ENCODE assay signal across 8 cellular contexts in the genomic region with DNA sequence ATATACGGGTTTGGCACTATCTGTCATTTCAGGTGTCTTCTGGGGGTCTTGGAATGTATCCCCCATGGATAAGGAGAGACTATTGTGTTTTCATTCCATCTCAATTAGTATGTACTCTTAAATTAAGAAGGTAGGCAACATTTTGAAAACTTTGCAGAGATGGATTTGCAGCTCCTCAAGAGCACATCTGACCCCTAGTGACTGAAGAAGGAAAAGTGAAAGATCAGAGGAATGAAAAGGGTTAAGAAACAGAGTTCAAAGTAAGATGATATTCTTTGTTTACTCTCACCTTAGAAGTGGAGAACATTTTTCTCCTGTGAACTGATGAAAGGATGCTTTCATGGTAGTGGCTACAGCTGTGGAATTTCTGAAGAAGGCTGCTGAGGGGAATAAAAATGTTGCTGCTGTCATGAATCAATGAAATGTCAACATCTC. TPM values are rescaled to one million over a fixed set of nuclear protein-coding genes. Genes with fewer than 3 reads are reported as not detected.
A peak's percentile ranks its signal among the peaks of the same experiment; 100 is the strongest.
DNase-seq lines count a peak whose midpoint lies in the region; ATAC-seq, FAIRE-seq and TF ChIP-seq lines count a peak whose summit lies in the region.
"Had no signal": no experiment of that assay in that cellular context is flagged by ENCODE, and none has a peak within 500 bp of the region (broad histone marks: within the 10 kb centered on the region; RNA-seq: fewer than 3 reads in every experiment).

No MANE protein-coding gene starts in this region.

- no peaks in the 10 kb centered on the region for H3K36me3 Mint-ChIP-seq in astrocyte (ENCODE audit: low read depth, unreplicated experiment)
- no peaks in the 10 kb centered on the region for H3K36me3 Mint-ChIP-seq in stimulated activated memory B cell treated with anti-CD40 and anti-IgM and Interleukin-4, amounts not matched to agents 10 μg/mL and 1 μg/mL and 100 μg/mL, for 72 hours

- H3K79me2 ChIP-seq in KMS-11 (ENCODE audit: insufficient read depth, low read depth) (no peaks in the 10 kb centered on the region), astrocyte (ENCODE audit: insufficient read depth, low read length) (no peaks in the 10 kb centered on the region)

- peak; percentile 62 for TF ChIP-seq CTCF in GM06990 (IDR thresholded peaks at IDR 0.05; ENCODE audit: insufficient read depth, low read length, poor library complexity, severe bottlenecking)
- peak; percentile 49 for TF ChIP-seq CTCF in KMS-11 (conservative IDR thresholded peaks at IDR 0.05; ENCODE audit: low read depth, low read length)
- peak; percentile 58 for TF ChIP-seq CTCF in astrocyte (IDR thresholded peaks at IDR 0.05; ENCODE audit: insufficient read depth, low read depth, low read length)
- TF ChIP-seq CTCF in lower lobe of right lung (IDR thresholded peaks at IDR 0.05) = peak; percentile 48

- no peak overlapping the region for H3K4me3 Mint-ChIP-seq in astrocyte (ENCODE audit: unreplicated experiment)
- no peak overlapping the region for H3K4me3 Mint-ChIP-seq in stimulated activated memory B cell treated with anti-CD40 and anti-IgM and Interleukin-4, amounts not matched to agents 10 μg/mL and 1 μg/mL and 100 μg/mL, for 72 hours

- no peaks in the 10 kb centered on the region for H3K9me3 Mint-ChIP-seq in astrocyte (ENCODE audit: unreplicated experiment)
- peaks cover 6% of the 10 kb centered on the region for H3K9me3 Mint-ChIP-seq in stimulated activated memory B cell treated with anti-CD40 and anti-IgM and Interleukin-4, amounts not matched to agents 10 μg/mL and 1 μg/mL and 100 μg/mL, for 72 hours

- ATAC-seq in lower lobe of right lung (peak in 1 of 2 donors; percentile 30), HG03097 (IDR thresholded peaks at IDR 0.05; ENCODE audit: low FRiP score, unreplicated experiment) (no peak)
- ATAC-seq in stimulated activated memory B cell treated with anti-CD40 and anti-IgM and Interleukin-4, amounts not matched to agents 10 μg/mL and 1 μg/mL and 100 μg/mL, for 72 hours = no peak

- no peaks in the 10 kb centered on the region for H3K27me3 ChIP-seq in GM06990 (replicated peaks; ENCODE audit: control insufficient read depth, insufficient read depth, low read length)
- no peaks in the 10 kb centered on the region for H3K27me3 ChIP-seq in KMS-11 (ENCODE audit: insufficient read depth, low read depth)
- no peaks in the 10 kb centered on the region for H3K27me3 ChIP-seq in astrocyte (ENCODE audit: insufficient read depth, low read length)
- no peaks in the 10 kb centered on the region for H3K27me3 ChIP-seq in lower lobe of right lung (ENCODE audit: low read depth)

- no peak overlapping the region for H3K27ac Mint-ChIP-seq in astrocyte (ENCODE audit: unreplicated experiment)
- no peak overlapping the region for H3K27ac Mint-ChIP-seq in stimulated activated memory B cell treated with anti-CD40 and anti-IgM and Interleukin-4, amounts not matched to agents 10 μg/mL and 1 μg/mL and 100 μg/mL, for 72 hours

- H3K4me1 ChIP-seq in KMS-11 (ENCODE audit: low read depth, poor library complexity, severe bottlenecking) = no peaks in the 10 kb centered on the region
- H3K4me1 ChIP-seq in astrocyte (ENCODE audit: insufficient read depth, low read length) = peaks cover 11% of the 10 kb centered on the region
- H3K4me1 ChIP-seq in lower lobe of right lung = peaks cover 21% of the 10 kb centered on the region

- H3K9me3 ChIP-seq in astrocyte (ENCODE audit: insufficient read depth, low read depth, low read length) (no peaks in the 10 kb centered on the region), lower lobe of right lung (no peaks in the 10 kb centered on the region)

- H3K36me3 ChIP-seq in GM06990 (ENCODE audit: control insufficient read depth, insufficient read depth, low read length) (no peaks in the 10 kb centered on the region), KMS-11 (ENCODE audit: insufficient read depth) (no peaks in the 10 kb centered on the region), astrocyte (ENCODE audit: insufficient read depth, low read length) (no peaks in the 10 kb centered on the region), lower lobe of right lung (no peaks in the 10 kb centered on the region)

- intact Hi-C loops in lower lobe of right lung (cut with DNase I) = no loop called here

- no peak overlapping the region for H2AFZ ChIP-seq in KMS-11 (ENCODE audit: low read depth)
- H2AFZ ChIP-seq in astrocyte (ENCODE audit: low read depth, low read length) = no peak overlapping the region

- H3K4me2 ChIP-seq in KMS-11 (no peak overlapping the region), astrocyte (ENCODE audit: low read length) (no peak overlapping the region)

- H3K27me3 Mint-ChIP-seq in astrocyte (ENCODE audit: low read depth, unreplicated experiment) = no peaks in the 10 kb centered on the region
- no peaks in the 10 kb centered on the region for H3K27me3 Mint-ChIP-seq in stimulated activated memory B cell treated with anti-CD40 and anti-IgM and Interleukin-4, amounts not matched to agents 10 μg/mL and 1 μg/mL and 100 μg/mL, for 72 hours

- DNase-seq in GM06990 (ENCODE audit: extremely low read depth, insufficient read length) (no peak), astrocyte (ENCODE audit: low read depth) (peak; percentile 30), lower lobe of right lung (no peak), NCI-H345 treated with DMSO at 0.1 percent for 48 hours (lab: John Stamatoyannopoulos, UW; ENCODE audit: unreplicated experiment) (no peak)

- FAIRE-seq in astrocyte (lab: Jason Lieb, UNC) = no peak
- FAIRE-seq: TTC549 had no signal

- H3K27ac ChIP-seq in KMS-11 (no peak overlapping the region), astrocyte (ENCODE audit: low read depth, low read length) (no peak overlapping the region), lower lobe of right lung (peak overlapping the region; percentile 75)

- H3K4me1 Mint-ChIP-seq in astrocyte (ENCODE audit: low read depth, unreplicated experiment) = peaks cover 18% of the 10 kb centered on the region
- peaks cover 20% of the 10 kb centered on the region for H3K4me1 Mint-ChIP-seq in stimulated activated memory B cell treated with anti-CD40 and anti-IgM and Interleukin-4, amounts not matched to agents 10 μg/mL and 1 μg/mL and 100 μg/mL, for 72 hours

- H4K20me1 ChIP-seq in KMS-11 (ENCODE audit: insufficient read depth) (no peaks in the 10 kb centered on the region), astrocyte (ENCODE audit: insufficient read depth, low read length) (no peaks in the 10 kb centered on the region)

- H3K4me3 ChIP-seq in GM06990 (replicated peaks; ENCODE audit: low read depth, low read length) (no peak overlapping the region), KMS-11 (IDR thresholded peaks at IDR 0.05; ENCODE audit: insufficient read depth, low read depth, low read length) (no peak overlapping the region), astrocyte (ENCODE audit: insufficient read depth, low read depth, low read length) (no peak overlapping the region), lower lobe of right lung (no peak overlapping the region)

- H3K9ac ChIP-seq in KMS-11 (no peak overlapping the region), astrocyte (ENCODE audit: low read length) (no peak overlapping the region)

RNA-seq across cellular contexts. Expression of a gene that starts 41.5 kb away (rescaled TPM):
- total RNA-seq in astrocyte (14.1 and 15.9 TPM in 2 replicates), lower lobe of right lung (28.9 TPM)
